Comparison of ENCODE assay signal across 1 cellular context in genomic region chr9:127370147-127370579, GRCh38.
TF ChIP-seq lines count a peak whose summit lies in the region.

No MANE protein-coding gene starts in this region.

TF ChIP-seq in WTC11, 78 proteins besides CTCF, POLR2A, EP300 and RAD21 (continued from another document):
- TF ChIP-seq HMGXB4 (CRISPR knock-in tag; IDR thresholded peaks at IDR 0.05): no peak
